In genomic region chr2:152372438-152372984, GRCh38 we compare ENCODE assay signal across 18 cellular contexts.
"Had no signal": no experiment of that assay in that cellular context is flagged by ENCODE, and none has a peak within 500 bp of the region (broad histone marks: within the 10 kb centered on the region; RNA-seq: fewer than 3 reads in every experiment).

No MANE protein-coding gene starts in this region.

- H3K27me3 ChIP-seq: body of pancreas, cardiac muscle cell, foreskin keratinocyte, spleen, thyroid gland had no signal

- DNase-seq: activated CD4-positive, alpha-beta T cell treated with anti-CD3 and anti-CD28 coated beads for 1 hour; activated CD4-positive, alpha-beta T cell treated with anti-CD3 and anti-CD28 coated beads, Interleukin-2, amount 50 U/mL, for 1 hour; activated CD8-positive, alpha-beta T cell treated with anti-CD3 and anti-CD28 coated beads, Interleukin-2, amount 10 ng/mL, durations not matched to agents 7 days and 5 days; activated gamma-delta T cell; activated naive CD4-positive, alpha-beta T cell treated with anti-CD3 and anti-CD28 coated beads, Interleukin-2, amount 50 U/mL, for 16 hours; body of pancreas; effector CD4-positive, alpha-beta T cell; erythroblast; foreskin keratinocyte; hippocampal formation; midbrain; natural killer cell; retina; spleen; stimulated activated CD4-positive, alpha-beta T cell treated with anti-CD3 and anti-CD28 coated beads, Interleukin-4, amount 100 ng/mL, for 1 hour; stimulated activated naive CD4-positive, alpha-beta T cell; thyroid gland had no signal

- H3K27ac ChIP-seq: body of pancreas, cardiac muscle cell, foreskin keratinocyte, spleen, thyroid gland had no signal

- H3K9me3 ChIP-seq: body of pancreas, spleen, thyroid gland had no signal

- ATAC-seq: activated CD8-positive, alpha-beta T cell treated with anti-CD3 and anti-CD28 coated beads, Interleukin-2, amount 10 ng/mL, durations not matched to agents 7 days and 5 days; body of pancreas; foreskin keratinocyte; natural killer cell had no signal

- H3K36me3 ChIP-seq: cardiac muscle cell, spleen, thyroid gland had no signal

- H3K4me3 ChIP-seq: body of pancreas, cardiac muscle cell, spleen, thyroid gland had no signal
